8 cellular contexts compared by ENCODE assay signal in the genomic region with DNA sequence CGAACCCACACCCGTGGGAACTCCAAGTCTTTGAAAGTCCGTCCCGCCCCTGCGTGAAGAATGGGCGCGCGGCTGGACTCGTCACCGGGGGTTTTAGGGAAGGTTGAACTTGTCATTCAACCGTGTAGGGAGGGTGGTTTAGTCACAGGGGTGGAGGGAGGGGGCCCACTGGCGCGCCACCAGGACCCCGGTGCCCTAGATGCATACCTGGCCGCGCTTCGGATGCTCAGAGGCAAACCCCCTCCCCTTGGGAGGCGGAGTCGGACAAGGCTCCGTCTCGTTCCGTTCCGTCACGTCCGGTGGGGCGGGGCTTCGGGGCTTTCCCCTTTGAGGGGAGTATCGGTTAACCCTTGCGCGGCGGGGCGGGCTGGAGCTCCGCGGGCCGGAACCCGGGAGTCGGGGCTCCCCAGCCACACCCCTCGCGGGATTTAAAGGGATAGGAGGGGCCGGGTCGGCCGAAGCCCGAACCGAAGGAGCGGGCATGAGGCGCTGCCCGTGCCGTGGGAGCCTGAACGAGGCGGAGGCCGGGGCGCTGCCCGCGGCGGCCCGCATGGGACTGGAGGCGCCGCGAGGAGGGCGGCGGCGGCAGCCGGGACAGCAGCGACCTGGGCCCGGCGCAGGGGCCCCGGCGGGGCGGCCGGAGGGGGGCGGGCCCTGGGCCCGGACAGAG. TPM values are rescaled to one million over a fixed set of nuclear protein-coding genes. Genes with fewer than 3 reads are reported as not detected.
DNase-seq lines count a peak whose midpoint lies in the region; ATAC-seq and TF ChIP-seq lines count a peak whose summit lies in the region.

Gene COQ8B, minus strand, starts transcription at position 232 of the 670 bp plus-strand sequence. CDS start 2,254 bp downstream, outside the sequence.
Gene ITPKC, plus strand, starts transcription at position 458 of the 670 bp plus-strand sequence. Its CDS starts 24 bp downstream, at position 482.

- DNase-seq in AG04449 (ENCODE audit: low read depth, low spot score) (peak; percentile 83), NCI-H2196 (lab: John Stamatoyannopoulos, UW; ENCODE audit: unreplicated experiment) (peak; percentile 99), breast epithelium (ENCODE audit: low spot score in 2 of 2) (peak; percentile 99 to 100)

- H3K4me1 ChIP-seq in breast epithelium (peaks cover 0 to 9% of the 10 kb centered on the region in 2 donors), skeletal muscle tissue (ENCODE audit: control insufficient read depth in 3 of 3, insufficient read depth in 3 of 3, low read length in 3 of 3) (peaks cover 44 to 61% (median 57%) of the 10 kb centered on the region in 3 donors)

- CTCF ChIA-PET in AG04449 (lab: Yijun Ruan, JAX): interaction anchor here (1.0 to 1.5 kb wide), 2 partner anchors 54 to 90 kb away, joined by 4 to 6 read pairs; no protein-coding TSS in a partner anchor

- no peak for TF ChIP-seq CTCF in AG04449 (IDR thresholded peaks at IDR 0.05; ENCODE audit: insufficient read depth, low read length, missing control alignments)
- peak; percentile 52 for TF ChIP-seq CTCF in VCaP (conservative IDR thresholded peaks at IDR 0.05)
- TF ChIP-seq CTCF in breast epithelium (IDR thresholded peaks at IDR 0.05): peak in 1 of 3 donors; percentile 53

- H3K27ac ChIP-seq in VCaP (peak within 1 kb of the TSS; percentile 94), breast epithelium (peak within 1 kb of the TSS; percentile 94 to 99), skeletal muscle tissue (ENCODE audit: low read depth, low read length) (peak within 1 kb of the TSS; percentile 96)

- H3K36me3 ChIP-seq in breast epithelium (no peaks in the 10 kb centered on the region), skeletal muscle tissue (ENCODE audit: control insufficient read depth in 3 of 3, insufficient read depth in 3 of 3, low read length in 3 of 3) (peaks cover 0 to 6% (median 5%) of the 10 kb centered on the region in 3 donors)

- H3K9ac ChIP-seq in skeletal muscle tissue (ENCODE audit: low read depth in 1 of 3, low read length in 3 of 3): peak within 1 kb of the TSS; percentile 94 to 99 (median 94)

- intact Hi-C loops in breast epithelium (cut with DNase I; ENCODE audit: low total_unique reads): no loop called here

- TF ChIP-seq POLR2A in breast epithelium (IDR thresholded peaks at IDR 0.05): peak; percentile 79

- H3K9me3 ChIP-seq in breast epithelium: no peaks in the 10 kb centered on the region
- H3K9me3 ChIP-seq in iPS-18c (ENCODE audit: control insufficient read depth, insufficient read depth, low read length): no peaks in the 10 kb centered on the region
- H3K9me3 ChIP-seq in skeletal muscle tissue (ENCODE audit: control insufficient read depth in 3 of 3, low read length in 3 of 3): no peaks in the 10 kb centered on the region

- POLR2A ChIA-PET in AG04449 (lab: Yijun Ruan, JAX): interaction anchor here (1.0 to 1.9 kb wide), 5 partner anchors 12 to 82 kb away, joined by 3 to 10 read pairs (median 8); partner anchors contain the start of genes ACTMAP, EGLN2, NUMBL and RAB4B

- H3K4me3 ChIP-seq in AG04449 (ENCODE audit: low read depth, low read length): peak within 1 kb of the TSS; percentile 77
- H3K4me3 ChIP-seq in breast epithelium: peak within 1 kb of the TSS; percentile 86 to 94 (median 91)
- H3K4me3 ChIP-seq in iPS-18c (ENCODE audit: insufficient read depth, low read depth, low read length): peak within 1 kb of the TSS; percentile 72
- peak within 1 kb of the TSS; percentile 76 to 96 (median 91) for H3K4me3 ChIP-seq in skeletal muscle tissue (ENCODE audit: low read length in 3 of 3)

- no peaks in the 10 kb centered on the region for H3K27me3 ChIP-seq in breast epithelium
- H3K27me3 ChIP-seq in skeletal muscle tissue (ENCODE audit: control insufficient read depth in 3 of 3, insufficient read depth in 3 of 3, low read length in 3 of 3): no peaks in the 10 kb centered on the region

- ATAC-seq in GM18870 (IDR thresholded peaks at IDR 0.05; ENCODE audit: unreplicated experiment) (peak; percentile 68), HG03135 (IDR thresholded peaks at IDR 0.05; ENCODE audit: unreplicated experiment) (peak; percentile 75)

RNA-seq across cellular contexts. Expression of gene COQ8B, which starts in this region (rescaled TPM):
- 10 to 100 TPM; 28.2 to 50.8 (median 45.7) TPM for total RNA-seq in breast epithelium
- 19.3 TPM for total RNA-seq in skeletal muscle tissue

RNA-seq across cellular contexts. Expression of gene ITPKC, which starts in this region (rescaled TPM):
- total RNA-seq in breast epithelium (10 to 100 TPM; 41.8 to 71.6 (median 55.1) TPM), skeletal muscle tissue (6.8 TPM)

Comparison
In these comparisons a context has a peak if more than half of its experiments do, and no peak if none do; other contexts are left out.
1. Peak in every context shown above with its lines: DNase-seq, ATAC-seq, H3K4me3 ChIP-seq and H3K27ac ChIP-seq.